ENCODE assay signal across 8 cellular contexts in the genomic region with DNA sequence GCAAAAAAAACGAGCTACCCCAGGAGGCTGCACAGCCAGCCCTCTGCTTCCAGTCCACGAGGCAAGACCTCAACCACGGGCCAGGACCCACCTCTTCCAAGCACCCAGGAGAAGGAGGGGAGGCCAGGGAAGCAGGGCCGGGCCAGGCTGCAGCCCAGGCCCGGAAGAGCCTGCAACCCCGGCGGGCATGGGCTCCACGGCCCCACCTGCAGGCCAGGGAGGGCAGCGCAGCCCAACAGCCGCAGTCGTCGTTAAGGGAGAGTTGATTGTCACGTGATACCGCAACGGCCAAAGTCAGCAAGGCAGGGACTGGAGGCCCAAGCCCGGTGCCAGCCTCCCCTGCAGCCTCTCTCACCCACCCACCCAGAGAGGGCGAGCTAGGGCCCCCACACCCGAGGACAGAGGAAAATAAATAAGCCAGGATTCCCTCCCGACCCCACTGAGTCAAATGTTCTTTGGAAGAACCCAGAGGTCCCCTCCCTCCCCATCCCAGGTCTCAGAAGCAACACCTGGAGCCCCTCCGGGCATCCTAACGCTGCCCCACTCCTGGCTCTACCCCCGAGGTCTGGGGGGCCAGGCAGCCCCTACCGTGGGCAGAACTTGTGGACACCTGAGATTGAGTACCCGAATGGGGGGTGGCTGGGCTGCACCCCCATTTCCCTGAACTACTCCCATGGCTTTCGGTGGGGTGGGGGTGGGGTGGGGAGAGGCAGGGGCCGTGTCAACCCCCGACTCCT. TPM values are rescaled to one million over a fixed set of nuclear protein-coding genes. Genes with fewer than 3 reads are reported as not detected.
DNase-seq lines count a peak whose midpoint lies in the region; ATAC-seq and TF ChIP-seq lines count a peak whose summit lies in the region.

No MANE protein-coding gene starts in this region.

- H3K4me3 Mint-ChIP-seq in memory B cell, result peak overlapping the region; percentile 75

- peaks cover 32% of the 10 kb centered on the region for H3K4me1 Mint-ChIP-seq in memory B cell

- in situ Hi-C loops in ACHN (cut with HindIII; ENCODE audit: low pct_ligation_motif_present, low pct_unique_long_range_greater_than_20kb, low sequenced_read_pairs), result no loop called here

- no peaks in the 10 kb centered on the region for H3K9me3 Mint-ChIP-seq in memory B cell

- peaks cover 5% of the 10 kb centered on the region for H3K36me3 Mint-ChIP-seq in memory B cell

- DNase-seq in ACHN (peak; percentile 79), NCI-H748 (lab: John Stamatoyannopoulos, UW; ENCODE audit: unreplicated experiment) (peak; percentile 52), dermis microvascular lymphatic vessel endothelial cell (ENCODE audit: low read depth in 2 of 2) (peak; percentile 60 to 80), memory B cell (ENCODE audit: low spot score in 2 of 2) (peak; percentile 82 to 90)
- peak; percentile 62 to 72 for DNase-seq in activated CD4-positive, alpha-beta T cell treated with anti-CD3 and anti-CD28 coated beads, Interleukin-2, amount 50 U/mL, for 24 hours (ENCODE audit: low read depth in 1 of 2, low spot score in 1 of 2)
- peak; percentile 47 to 56 for DNase-seq in stimulated activated CD8-positive, alpha-beta memory T cell treated with anti-CD3 and anti-CD28 coated beads, Interleukin-4, amount 100 ng/mL, for 4 hours (ENCODE audit: low read depth in 2 of 2, low spot score in 1 of 2)

- H3K27ac Mint-ChIP-seq in memory B cell, result peak overlapping the region; percentile 55

- peak; percentile 10 for TF ChIP-seq POLR2A in GM18505 (IDR thresholded peaks at IDR 0.05; ENCODE audit: borderline replicate concordance, extremely low read depth, insufficient read depth, insufficient read length)

- no peaks in the 10 kb centered on the region for H3K27me3 Mint-ChIP-seq in memory B cell

- no peak for ATAC-seq in GM18505 (IDR thresholded peaks at IDR 0.05; ENCODE audit: unreplicated experiment)
- peak; percentile 26 for ATAC-seq in memory B cell (ENCODE audit: low read depth)
- no peak for ATAC-seq in HG03159 (IDR thresholded peaks at IDR 0.05; ENCODE audit: unreplicated experiment)

RNA-seq across cellular contexts. Expression of a gene that starts 5.2 kb away (rescaled TPM):
- total RNA-seq in dermis microvascular lymphatic vessel endothelial cell, result 3.7 and 8.0 TPM in 2 replicates

RNA-seq across cellular contexts. Expression of a gene that starts 9.9 kb away (rescaled TPM):
- total RNA-seq in dermis microvascular lymphatic vessel endothelial cell, result 3.7 and 6.7 TPM in 2 replicates

RNA-seq across cellular contexts. Expression of a gene that starts 31.8 kb away (rescaled TPM):
- total RNA-seq in dermis microvascular lymphatic vessel endothelial cell, result 70.1 and 93.4 TPM in 2 replicates

RNA-seq across cellular contexts. Expression of a gene that starts 41.4 kb away (rescaled TPM):
- 0.76 and 0.90 TPM in 2 replicates for total RNA-seq in dermis microvascular lymphatic vessel endothelial cell

RNA-seq across cellular contexts. Expression of a gene that starts 51.7 kb away (rescaled TPM):
- total RNA-seq in dermis microvascular lymphatic vessel endothelial cell, result 1.7 and 3.8 TPM in 2 replicates
